ENCODE assay signal across 28 cellular contexts in genomic region chrX:7399373-7399772, GRCh38.
"Had no signal": no experiment of that assay in that cellular context is flagged by ENCODE, and none has a peak within 500 bp of the region (broad histone marks: within the 10 kb centered on the region; RNA-seq: fewer than 3 reads in every experiment).

No MANE protein-coding gene starts in this region.

- H3K27me3 ChIP-seq: stomach, suprapubic skin, testis, thyroid gland, tibial artery, tibial nerve, transverse colon, upper lobe of left lung, upper lobe of right lung, uterus, vagina had no signal

- H3K4me1 ChIP-seq: stomach, suprapubic skin, testis, thyroid gland, tibial artery, tibial nerve, transverse colon, upper lobe of left lung, upper lobe of right lung, uterus, vagina had no signal

- H3K9me3 Mint-ChIP-seq: stimulated activated effector memory CD8-positive, alpha-beta T cell treated with anti-CD3 and anti-CD28 coated beads, Interleukin-12 subunit alpha, Interleukin-12 subunit beta, amount 100 ng/mL, for 72 hours; stimulated activated naive CD8-positive, alpha-beta T cell treated with anti-CD3 and anti-CD28 coated beads, Interleukin-15, amount 100 ng/mL, for 72 hours; stimulated activated naive CD8-positive, alpha-beta T cell treated with anti-CD3 and anti-CD28 coated beads, Interleukin-15, Interleukin-2, amounts not matched to agents 100 ng/mL and 50 ng/mL, for 24 hours had no signal

- H3K36me3 Mint-ChIP-seq: stimulated activated effector memory CD8-positive, alpha-beta T cell treated with anti-CD3 and anti-CD28 coated beads, Interleukin-12 subunit alpha, Interleukin-12 subunit beta, amount 100 ng/mL, for 72 hours; stimulated activated memory B cell treated with anti-CD40 and anti-IgM and Interleukin-4, amounts not matched to agents 10 μg/mL and 1 μg/mL and 100 μg/mL, for 72 hours; type B pancreatic cell had no signal

- H3K36me3 ChIP-seq: stomach, suprapubic skin, thoracic aorta, thyroid gland, tibial artery, tibial nerve, transverse colon, upper lobe of left lung, upper lobe of right lung, uterus, vagina had no signal

- DNase-seq: stimulated activated CD4-positive, alpha-beta T cell treated with anti-CD3 and anti-CD28 coated beads, Interleukin-2, amount 100 ng/mL, for 48 hours; stimulated activated CD4-positive, alpha-beta T cell treated with anti-CD3 and anti-CD28 coated beads, Interleukin-4, amount 100 ng/mL, for 1 hour; stimulated activated CD4-positive, alpha-beta T cell treated with anti-CD3 and anti-CD28 coated beads, Interleukin-4, amount 100 ng/mL, for 24 hours; stimulated activated CD4-positive, alpha-beta T cell treated with anti-CD3 and anti-CD28 coated beads, Interleukin-4, amount 100 ng/mL, for 4 hours; stimulated activated CD8-positive, alpha-beta memory T cell treated with anti-CD3 and anti-CD28 coated beads, Interleukin-4, amount 100 ng/mL, for 48 hours; stimulated activated naive B cell treated with anti-CD40 and anti-IgM and Interleukin-4, amounts not matched to agents 10 μg/mL and 1 μg/mL and 100 μg/mL, for 72 hours; stimulated activated naive CD4-positive, alpha-beta T cell; stimulated activated naive CD4-positive, alpha-beta T cell treated with Interleukin-2 at 50 U/mL for 16 hours; stimulated activated naive CD8-positive, alpha-beta T cell treated with anti-CD3 and anti-CD28 coated beads, Interleukin-15, amount 100 ng/mL, for 72 hours; stimulated activated naive CD8-positive, alpha-beta T cell treated with anti-CD3 and anti-CD28 coated beads, Interleukin-15, Interleukin-2, amounts not matched to agents 100 U/mL and 50 U/mL, for 24 hours; stomach; substantia nigra; testis; thyroid gland; tibial artery; transverse colon; trophoblast cell; upper lobe of left lung; upper lobe of right lung; uterus had no signal

- H3K27me3 Mint-ChIP-seq: stimulated activated memory B cell treated with anti-CD40 and anti-IgM and Interleukin-4, amounts not matched to agents 10 μg/mL and 1 μg/mL and 100 μg/mL, for 72 hours; stimulated activated naive CD8-positive, alpha-beta T cell treated with anti-CD3 and anti-CD28 coated beads, Interleukin-15, amount 100 ng/mL, for 72 hours; stimulated activated naive CD8-positive, alpha-beta T cell treated with anti-CD3 and anti-CD28 coated beads, Interleukin-15, Interleukin-2, amounts not matched to agents 100 ng/mL and 50 ng/mL, for 24 hours had no signal

- H3K4me3 Mint-ChIP-seq: stimulated activated effector memory CD8-positive, alpha-beta T cell treated with anti-CD3 and anti-CD28 coated beads, Interleukin-12 subunit alpha, Interleukin-12 subunit beta, amount 100 ng/mL, for 72 hours; stimulated activated memory B cell treated with anti-CD40 and anti-IgM and Interleukin-4, amounts not matched to agents 10 μg/mL and 1 μg/mL and 100 μg/mL, for 72 hours; stimulated activated naive B cell treated with anti-CD40 and anti-IgM and Interleukin-4, amounts not matched to agents 10 μg/mL and 1 μg/mL and 100 μg/mL, for 72 hours; stimulated activated naive CD8-positive, alpha-beta T cell treated with anti-CD3 and anti-CD28 coated beads, Interleukin-15, amount 100 ng/mL, for 72 hours; stimulated activated naive CD8-positive, alpha-beta T cell treated with anti-CD3 and anti-CD28 coated beads, Interleukin-15, Interleukin-2, amounts not matched to agents 100 ng/mL and 50 ng/mL, for 24 hours; type B pancreatic cell had no signal

- H3K27ac ChIP-seq: stomach, suprapubic skin, testis, thoracic aorta, thyroid gland, tibial artery, tibial nerve, transverse colon, upper lobe of left lung, upper lobe of right lung, uterus, vagina had no signal

- ATAC-seq: stimulated activated effector memory CD8-positive, alpha-beta T cell treated with anti-CD3 and anti-CD28 coated beads, Interleukin-12 subunit alpha, Interleukin-12 subunit beta, amount 100 ng/mL, for 72 hours; stimulated activated memory B cell treated with anti-CD40 and anti-IgM and Interleukin-4, amounts not matched to agents 10 μg/mL and 1 μg/mL and 100 μg/mL, for 72 hours; stimulated activated naive B cell treated with anti-CD40 and anti-IgM and Interleukin-4, amounts not matched to agents 10 μg/mL and 1 μg/mL and 100 μg/mL, for 72 hours; stimulated activated naive CD8-positive, alpha-beta T cell treated with anti-CD3 and anti-CD28 coated beads, Interleukin-15, amount 100 ng/mL, for 72 hours; stimulated activated naive CD8-positive, alpha-beta T cell treated with anti-CD3 and anti-CD28 coated beads, Interleukin-15, Interleukin-2, amounts not matched to agents 100 U/mL and 50 U/mL, for 24 hours; upper lobe of right lung had no signal

- H3K27ac Mint-ChIP-seq: stimulated activated effector memory CD8-positive, alpha-beta T cell treated with anti-CD3 and anti-CD28 coated beads, Interleukin-12 subunit alpha, Interleukin-12 subunit beta, amount 100 ng/mL, for 72 hours; stimulated activated memory B cell treated with anti-CD40 and anti-IgM and Interleukin-4, amounts not matched to agents 10 μg/mL and 1 μg/mL and 100 μg/mL, for 72 hours; stimulated activated naive B cell treated with anti-CD40 and anti-IgM and Interleukin-4, amounts not matched to agents 10 μg/mL and 1 μg/mL and 100 μg/mL, for 72 hours; stimulated activated naive CD8-positive, alpha-beta T cell treated with anti-CD3 and anti-CD28 coated beads, Interleukin-15, amount 100 ng/mL, for 72 hours; stimulated activated naive CD8-positive, alpha-beta T cell treated with anti-CD3 and anti-CD28 coated beads, Interleukin-15, Interleukin-2, amounts not matched to agents 100 ng/mL and 50 ng/mL, for 24 hours; type B pancreatic cell had no signal

- H3K4me1 Mint-ChIP-seq: stimulated activated effector memory CD8-positive, alpha-beta T cell treated with anti-CD3 and anti-CD28 coated beads, Interleukin-12 subunit alpha, Interleukin-12 subunit beta, amount 100 ng/mL, for 72 hours; stimulated activated memory B cell treated with anti-CD40 and anti-IgM and Interleukin-4, amounts not matched to agents 10 μg/mL and 1 μg/mL and 100 μg/mL, for 72 hours; stimulated activated naive B cell treated with anti-CD40 and anti-IgM and Interleukin-4, amounts not matched to agents 10 μg/mL and 1 μg/mL and 100 μg/mL, for 72 hours; stimulated activated naive CD8-positive, alpha-beta T cell treated with anti-CD3 and anti-CD28 coated beads, Interleukin-15, amount 100 ng/mL, for 72 hours had no signal

- H3K4me3 ChIP-seq: stomach, suprapubic skin, testis, thoracic aorta, thyroid gland, tibial artery, tibial nerve, transverse colon, upper lobe of left lung, upper lobe of right lung, uterus, vagina had no signal

- H3K9me3 ChIP-seq: stomach, suprapubic skin, testis, thoracic aorta, thyroid gland, tibial artery, tibial nerve, transverse colon, upper lobe of left lung, upper lobe of right lung, uterus, vagina had no signal
